1 cellular context compared by ENCODE assay signal in the genomic region with DNA sequence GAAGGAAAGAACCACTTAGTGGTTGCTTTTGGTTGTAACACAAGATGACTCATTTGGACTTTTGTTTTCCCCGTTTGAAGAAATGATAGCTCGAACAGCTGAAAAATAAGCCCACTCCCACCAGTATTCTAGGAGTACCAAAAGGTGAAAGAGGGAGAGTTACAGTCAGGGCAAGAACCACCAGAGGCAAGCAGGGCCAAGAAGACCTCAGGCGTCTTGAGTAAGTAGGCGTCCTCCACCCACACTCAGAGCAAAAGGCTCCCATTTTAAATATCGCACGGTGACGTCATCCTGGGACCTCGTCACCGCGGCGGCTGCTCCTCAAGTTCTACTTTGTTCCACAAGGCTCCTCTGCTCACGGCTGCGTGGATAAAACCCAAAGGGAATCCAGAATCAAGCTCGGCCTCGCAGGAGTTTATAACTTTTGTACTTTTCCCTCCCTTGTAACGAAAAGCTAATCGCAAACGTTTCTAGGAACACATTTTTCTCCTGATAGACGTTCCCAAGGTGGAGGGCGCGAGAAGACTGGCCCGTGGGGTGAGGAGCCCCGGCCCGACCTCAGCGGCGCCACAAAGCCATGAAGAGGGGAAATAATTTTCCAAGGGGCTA.
TF ChIP-seq lines count a peak whose summit lies in the region.

No MANE protein-coding gene starts in this region.

TF ChIP-seq in K562, 482 proteins besides CTCF, POLR2A, EP300 and RAD21 (continued from another document and continues in another):
- TF ChIP-seq HNRNPK (IDR thresholded peaks at IDR 0.05; ENCODE audit: low read depth, low read length, poor library complexity, severe bottlenecking) (no peak), CREBBP (IDR thresholded peaks at IDR 0.05; ENCODE audit: low read depth, low read length) (no peak), ZNF696 (CRISPR knock-in tag; conservative IDR thresholded peaks at IDR 0.05) (no peak), CBFB (CRISPR knock-in tag; IDR thresholded peaks at IDR 0.05) (no peak), FIP1L1 (IDR thresholded peaks at IDR 0.05; ENCODE audit: low read depth, low read length, poor library complexity, severe bottlenecking) (no peak), CEBPB (tag; IDR thresholded peaks at IDR 0.05) (no peak), LARP7 (IDR thresholded peaks at IDR 0.05) (no peak), LEF1 (IDR thresholded peaks at IDR 0.05) (no peak), KAT7 (CRISPR knock-in tag; IDR thresholded peaks at IDR 0.05; ENCODE audit: borderline replicate concordance) (no peak), ARID2 (IDR thresholded peaks at IDR 0.05) (no peak), ZNF239 (CRISPR knock-in tag; IDR thresholded peaks at IDR 0.05) (no peak), KLF13 (tag; IDR thresholded peaks at IDR 0.05; ENCODE audit: borderline replicate concordance, low read depth) (no peak), PHF21A (IDR thresholded peaks at IDR 0.05; ENCODE audit: borderline replicate concordance, low read depth) (no peak), ZNF589 (CRISPR knock-in tag; IDR thresholded peaks at IDR 0.05; ENCODE audit: low read depth) (no peak), NR3C1 (CRISPR knock-in tag; IDR thresholded peaks at IDR 0.05) (no peak)
- TF ChIP-seq, protein P1, sequence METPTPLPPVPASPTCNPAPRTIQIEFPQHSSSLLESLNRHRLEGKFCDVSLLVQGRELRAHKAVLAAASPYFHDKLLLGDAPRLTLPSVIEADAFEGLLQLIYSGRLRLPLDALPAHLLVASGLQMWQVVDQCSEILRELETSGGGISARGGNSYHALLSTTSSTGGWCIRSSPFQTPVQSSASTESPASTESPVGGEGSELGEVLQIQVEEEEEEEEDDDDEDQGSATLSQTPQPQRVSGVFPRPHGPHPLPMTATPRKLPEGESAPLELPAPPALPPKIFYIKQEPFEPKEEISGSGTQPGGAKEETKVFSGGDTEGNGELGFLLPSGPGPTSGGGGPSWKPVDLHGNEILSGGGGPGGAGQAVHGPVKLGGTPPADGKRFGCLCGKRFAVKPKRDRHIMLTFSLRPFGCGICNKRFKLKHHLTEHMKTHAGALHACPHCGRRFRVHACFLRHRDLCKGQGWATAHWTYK (CRISPR knock-in tag; IDR thresholded peaks at IDR 0.05) = no peak
- TF ChIP-seq, protein P2, sequence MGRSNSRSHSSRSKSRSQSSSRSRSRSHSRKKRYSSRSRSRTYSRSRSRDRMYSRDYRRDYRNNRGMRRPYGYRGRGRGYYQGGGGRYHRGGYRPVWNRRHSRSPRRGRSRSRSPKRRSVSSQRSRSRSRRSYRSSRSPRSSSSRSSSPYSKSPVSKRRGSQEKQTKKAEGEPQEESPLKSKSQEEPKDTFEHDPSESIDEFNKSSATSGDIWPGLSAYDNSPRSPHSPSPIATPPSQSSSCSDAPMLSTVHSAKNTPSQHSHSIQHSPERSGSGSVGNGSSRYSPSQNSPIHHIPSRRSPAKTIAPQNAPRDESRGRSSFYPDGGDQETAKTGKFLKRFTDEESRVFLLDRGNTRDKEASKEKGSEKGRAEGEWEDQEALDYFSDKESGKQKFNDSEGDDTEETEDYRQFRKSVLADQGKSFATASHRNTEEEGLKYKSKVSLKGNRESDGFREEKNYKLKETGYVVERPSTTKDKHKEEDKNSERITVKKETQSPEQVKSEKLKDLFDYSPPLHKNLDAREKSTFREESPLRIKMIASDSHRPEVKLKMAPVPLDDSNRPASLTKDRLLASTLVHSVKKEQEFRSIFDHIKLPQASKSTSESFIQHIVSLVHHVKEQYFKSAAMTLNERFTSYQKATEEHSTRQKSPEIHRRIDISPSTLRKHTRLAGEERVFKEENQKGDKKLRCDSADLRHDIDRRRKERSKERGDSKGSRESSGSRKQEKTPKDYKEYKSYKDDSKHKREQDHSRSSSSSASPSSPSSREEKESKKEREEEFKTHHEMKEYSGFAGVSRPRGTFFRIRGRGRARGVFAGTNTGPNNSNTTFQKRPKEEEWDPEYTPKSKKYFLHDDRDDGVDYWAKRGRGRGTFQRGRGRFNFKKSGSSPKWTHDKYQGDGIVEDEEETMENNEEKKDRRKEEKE (IDR thresholded peaks at IDR 0.05; ENCODE audit: borderline replicate concordance in 1 of 2, control insufficient read depth in 1 of 2, low read depth in 2 of 2, low read length in 1 of 2) = no peak
- TF ChIP-seq, protein P3, sequence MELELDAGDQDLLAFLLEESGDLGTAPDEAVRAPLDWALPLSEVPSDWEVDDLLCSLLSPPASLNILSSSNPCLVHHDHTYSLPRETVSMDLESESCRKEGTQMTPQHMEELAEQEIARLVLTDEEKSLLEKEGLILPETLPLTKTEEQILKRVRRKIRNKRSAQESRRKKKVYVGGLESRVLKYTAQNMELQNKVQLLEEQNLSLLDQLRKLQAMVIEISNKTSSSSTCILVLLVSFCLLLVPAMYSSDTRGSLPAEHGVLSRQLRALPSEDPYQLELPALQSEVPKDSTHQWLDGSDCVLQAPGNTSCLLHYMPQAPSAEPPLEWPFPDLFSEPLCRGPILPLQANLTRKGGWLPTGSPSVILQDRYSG (tag; conservative IDR thresholded peaks at IDR 0.05; ENCODE audit: low read depth) = peak; percentile 60
- TF ChIP-seq, protein P4, sequence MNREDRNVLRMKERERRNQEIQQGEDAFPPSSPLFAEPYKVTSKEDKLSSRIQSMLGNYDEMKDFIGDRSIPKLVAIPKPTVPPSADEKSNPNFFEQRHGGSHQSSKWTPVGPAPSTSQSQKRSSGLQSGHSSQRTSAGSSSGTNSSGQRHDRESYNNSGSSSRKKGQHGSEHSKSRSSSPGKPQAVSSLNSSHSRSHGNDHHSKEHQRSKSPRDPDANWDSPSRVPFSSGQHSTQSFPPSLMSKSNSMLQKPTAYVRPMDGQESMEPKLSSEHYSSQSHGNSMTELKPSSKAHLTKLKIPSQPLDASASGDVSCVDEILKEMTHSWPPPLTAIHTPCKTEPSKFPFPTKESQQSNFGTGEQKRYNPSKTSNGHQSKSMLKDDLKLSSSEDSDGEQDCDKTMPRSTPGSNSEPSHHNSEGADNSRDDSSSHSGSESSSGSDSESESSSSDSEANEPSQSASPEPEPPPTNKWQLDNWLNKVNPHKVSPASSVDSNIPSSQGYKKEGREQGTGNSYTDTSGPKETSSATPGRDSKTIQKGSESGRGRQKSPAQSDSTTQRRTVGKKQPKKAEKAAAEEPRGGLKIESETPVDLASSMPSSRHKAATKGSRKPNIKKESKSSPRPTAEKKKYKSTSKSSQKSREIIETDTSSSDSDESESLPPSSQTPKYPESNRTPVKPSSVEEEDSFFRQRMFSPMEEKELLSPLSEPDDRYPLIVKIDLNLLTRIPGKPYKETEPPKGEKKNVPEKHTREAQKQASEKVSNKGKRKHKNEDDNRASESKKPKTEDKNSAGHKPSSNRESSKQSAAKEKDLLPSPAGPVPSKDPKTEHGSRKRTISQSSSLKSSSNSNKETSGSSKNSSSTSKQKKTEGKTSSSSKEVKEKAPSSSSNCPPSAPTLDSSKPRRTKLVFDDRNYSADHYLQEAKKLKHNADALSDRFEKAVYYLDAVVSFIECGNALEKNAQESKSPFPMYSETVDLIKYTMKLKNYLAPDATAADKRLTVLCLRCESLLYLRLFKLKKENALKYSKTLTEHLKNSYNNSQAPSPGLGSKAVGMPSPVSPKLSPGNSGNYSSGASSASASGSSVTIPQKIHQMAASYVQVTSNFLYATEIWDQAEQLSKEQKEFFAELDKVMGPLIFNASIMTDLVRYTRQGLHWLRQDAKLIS (CRISPR knock-in tag; IDR thresholded peaks at IDR 0.05) = no peak
- TF ChIP-seq, protein P5, sequence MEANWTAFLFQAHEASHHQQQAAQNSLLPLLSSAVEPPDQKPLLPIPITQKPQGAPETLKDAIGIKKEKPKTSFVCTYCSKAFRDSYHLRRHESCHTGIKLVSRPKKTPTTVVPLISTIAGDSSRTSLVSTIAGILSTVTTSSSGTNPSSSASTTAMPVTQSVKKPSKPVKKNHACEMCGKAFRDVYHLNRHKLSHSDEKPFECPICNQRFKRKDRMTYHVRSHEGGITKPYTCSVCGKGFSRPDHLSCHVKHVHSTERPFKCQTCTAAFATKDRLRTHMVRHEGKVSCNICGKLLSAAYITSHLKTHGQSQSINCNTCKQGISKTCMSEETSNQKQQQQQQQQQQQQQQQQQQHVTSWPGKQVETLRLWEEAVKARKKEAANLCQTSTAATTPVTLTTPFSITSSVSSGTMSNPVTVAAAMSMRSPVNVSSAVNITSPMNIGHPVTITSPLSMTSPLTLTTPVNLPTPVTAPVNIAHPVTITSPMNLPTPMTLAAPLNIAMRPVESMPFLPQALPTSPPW (CRISPR knock-in tag; IDR thresholded peaks at IDR 0.05) = no peak
- TF ChIP-seq, protein P6, sequence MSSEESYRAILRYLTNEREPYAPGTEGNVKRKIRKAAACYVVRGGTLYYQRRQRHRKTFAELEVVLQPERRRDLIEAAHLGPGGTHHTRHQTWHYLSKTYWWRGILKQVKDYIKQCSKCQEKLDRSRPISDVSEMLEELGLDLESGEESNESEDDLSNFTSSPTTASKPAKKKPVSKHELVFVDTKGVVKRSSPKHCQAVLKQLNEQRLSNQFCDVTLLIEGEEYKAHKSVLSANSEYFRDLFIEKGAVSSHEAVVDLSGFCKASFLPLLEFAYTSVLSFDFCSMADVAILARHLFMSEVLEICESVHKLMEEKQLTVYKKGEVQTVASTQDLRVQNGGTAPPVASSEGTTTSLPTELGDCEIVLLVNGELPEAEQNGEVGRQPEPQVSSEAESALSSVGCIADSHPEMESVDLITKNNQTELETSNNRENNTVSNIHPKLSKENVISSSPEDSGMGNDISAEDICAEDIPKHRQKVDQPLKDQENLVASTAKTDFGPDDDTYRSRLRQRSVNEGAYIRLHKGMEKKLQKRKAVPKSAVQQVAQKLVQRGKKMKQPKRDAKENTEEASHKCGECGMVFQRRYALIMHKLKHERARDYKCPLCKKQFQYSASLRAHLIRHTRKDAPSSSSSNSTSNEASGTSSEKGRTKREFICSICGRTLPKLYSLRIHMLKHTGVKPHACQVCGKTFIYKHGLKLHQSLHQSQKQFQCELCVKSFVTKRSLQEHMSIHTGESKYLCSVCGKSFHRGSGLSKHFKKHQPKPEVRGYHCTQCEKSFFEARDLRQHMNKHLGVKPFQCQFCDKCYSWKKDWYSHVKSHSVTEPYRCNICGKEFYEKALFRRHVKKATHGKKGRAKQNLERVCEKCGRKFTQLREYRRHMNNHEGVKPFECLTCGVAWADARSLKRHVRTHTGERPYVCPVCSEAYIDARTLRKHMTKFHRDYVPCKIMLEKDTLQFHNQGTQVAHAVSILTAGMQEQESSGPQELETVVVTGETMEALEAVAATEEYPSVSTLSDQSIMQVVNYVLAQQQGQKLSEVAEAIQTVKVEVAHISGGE (CRISPR knock-in tag; IDR thresholded peaks at IDR 0.05) = 0 out of 6 replicates have a peak, but pooled peaks of 1 of the 3 experiments have one; percentile 9
- TF ChIP-seq, protein P7, sequence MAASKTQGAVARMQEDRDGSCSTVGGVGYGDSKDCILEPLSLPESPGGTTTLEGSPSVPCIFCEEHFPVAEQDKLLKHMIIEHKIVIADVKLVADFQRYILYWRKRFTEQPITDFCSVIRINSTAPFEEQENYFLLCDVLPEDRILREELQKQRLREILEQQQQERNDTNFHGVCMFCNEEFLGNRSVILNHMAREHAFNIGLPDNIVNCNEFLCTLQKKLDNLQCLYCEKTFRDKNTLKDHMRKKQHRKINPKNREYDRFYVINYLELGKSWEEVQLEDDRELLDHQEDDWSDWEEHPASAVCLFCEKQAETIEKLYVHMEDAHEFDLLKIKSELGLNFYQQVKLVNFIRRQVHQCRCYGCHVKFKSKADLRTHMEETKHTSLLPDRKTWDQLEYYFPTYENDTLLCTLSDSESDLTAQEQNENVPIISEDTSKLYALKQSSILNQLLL (CRISPR knock-in tag; IDR thresholded peaks at IDR 0.05; ENCODE audit: borderline replicate concordance) = no peak
- TF ChIP-seq, protein P8, sequence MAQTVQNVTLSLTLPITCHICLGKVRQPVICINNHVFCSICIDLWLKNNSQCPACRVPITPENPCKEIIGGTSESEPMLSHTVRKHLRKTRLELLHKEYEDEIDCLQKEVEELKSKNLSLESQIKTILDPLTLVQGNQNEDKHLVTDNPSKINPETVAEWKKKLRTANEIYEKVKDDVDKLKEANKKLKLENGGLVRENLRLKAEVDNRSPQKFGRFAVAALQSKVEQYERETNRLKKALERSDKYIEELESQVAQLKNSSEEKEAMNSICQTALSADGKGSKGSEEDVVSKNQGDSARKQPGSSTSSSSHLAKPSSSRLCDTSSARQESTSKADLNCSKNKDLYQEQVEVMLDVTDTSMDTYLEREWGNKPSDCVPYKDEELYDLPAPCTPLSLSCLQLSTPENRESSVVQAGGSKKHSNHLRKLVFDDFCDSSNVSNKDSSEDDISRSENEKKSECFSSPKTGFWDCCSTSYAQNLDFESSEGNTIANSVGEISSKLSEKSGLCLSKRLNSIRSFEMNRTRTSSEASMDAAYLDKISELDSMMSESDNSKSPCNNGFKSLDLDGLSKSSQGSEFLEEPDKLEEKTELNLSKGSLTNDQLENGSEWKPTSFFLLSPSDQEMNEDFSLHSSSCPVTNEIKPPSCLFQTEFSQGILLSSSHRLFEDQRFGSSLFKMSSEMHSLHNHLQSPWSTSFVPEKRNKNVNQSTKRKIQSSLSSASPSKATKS (CRISPR knock-in tag; IDR thresholded peaks at IDR 0.05) = no peak
